ENCODE assay signal across 14 cellular contexts in genomic region chr4:151358266-151358665, GRCh38. TPM values are rescaled to one million over a fixed set of nuclear protein-coding genes. Genes with fewer than 3 reads are reported as not detected.
"Had no signal": no experiment of that assay in that cellular context is flagged by ENCODE, and none has a peak within 500 bp of the region (broad histone marks: within the 10 kb centered on the region; RNA-seq: fewer than 3 reads in every experiment).

No MANE protein-coding gene starts in this region.

- H3K36me3 Mint-ChIP-seq: activated naive CD8-positive, alpha-beta T cell treated with anti-CD3 and anti-CD28 coated beads, Interleukin-2, amount 10 ng/mL, durations not matched to agents 7 days and 5 days; neural progenitor cell; stimulated activated memory B cell treated with anti-CD40 and anti-IgM and Interleukin-4, amounts not matched to agents 10 μg/mL and 1 μg/mL and 100 μg/mL, for 72 hours had no signal

- H3K27ac Mint-ChIP-seq: activated CD4-positive, alpha-beta memory T cell treated with anti-CD3 and anti-CD28 coated beads, Interleukin-2, amount 10 ng/mL, durations not matched to agents 7 days and 5 days; activated naive CD8-positive, alpha-beta T cell treated with anti-CD3 and anti-CD28 coated beads, Interleukin-2, amount 10 ng/mL, durations not matched to agents 7 days and 5 days; activated T-cell treated with anti-CD3 and anti-CD28 coated beads, Interleukin-2, amount 50 U/mL, for 72 hours; neural progenitor cell; stimulated activated memory B cell treated with anti-CD40 and anti-IgM and Interleukin-4, amounts not matched to agents 10 μg/mL and 1 μg/mL and 100 μg/mL, for 72 hours had no signal

- H3K4me3 Mint-ChIP-seq: activated CD4-positive, alpha-beta memory T cell treated with anti-CD3 and anti-CD28 coated beads, Interleukin-2, amount 10 ng/mL, durations not matched to agents 7 days and 5 days; activated naive CD8-positive, alpha-beta T cell treated with anti-CD3 and anti-CD28 coated beads, Interleukin-2, amount 10 ng/mL, durations not matched to agents 7 days and 5 days; activated T-cell treated with anti-CD3 and anti-CD28 coated beads, Interleukin-2, amount 50 U/mL, for 72 hours; neural progenitor cell; stimulated activated memory B cell treated with anti-CD40 and anti-IgM and Interleukin-4, amounts not matched to agents 10 μg/mL and 1 μg/mL and 100 μg/mL, for 72 hours had no signal

- H3K4me1 Mint-ChIP-seq: activated CD4-positive, alpha-beta memory T cell treated with anti-CD3 and anti-CD28 coated beads, Interleukin-2, amount 10 ng/mL, durations not matched to agents 7 days and 5 days; neural progenitor cell; stimulated activated memory B cell treated with anti-CD40 and anti-IgM and Interleukin-4, amounts not matched to agents 10 μg/mL and 1 μg/mL and 100 μg/mL, for 72 hours had no signal

- H3K9me3 Mint-ChIP-seq: activated CD4-positive, alpha-beta memory T cell treated with anti-CD3 and anti-CD28 coated beads, Interleukin-2, amount 10 ng/mL, durations not matched to agents 7 days and 5 days; activated naive CD8-positive, alpha-beta T cell treated with anti-CD3 and anti-CD28 coated beads, Interleukin-2, amount 10 ng/mL, durations not matched to agents 7 days and 5 days; activated T-cell treated with anti-CD3 and anti-CD28 coated beads, Interleukin-2, amount 50 U/mL, for 72 hours; neural progenitor cell; stimulated activated memory B cell treated with anti-CD40 and anti-IgM and Interleukin-4, amounts not matched to agents 10 μg/mL and 1 μg/mL and 100 μg/mL, for 72 hours had no signal

- H3K4me3 ChIP-seq: cardiac muscle cell, heart left ventricle, neural progenitor cell, spleen had no signal

- FAIRE-seq: astrocyte had no signal

- DNase-seq: activated CD4-positive, alpha-beta memory T cell treated with anti-CD3 and anti-CD28 coated beads, Interleukin-2, amount 10 ng/mL, durations not matched to agents 7 days and 5 days; activated CD4-positive, CD25-positive, alpha-beta regulatory T cell treated with anti-CD3 and anti-CD28 coated beads, Interleukin-2, amount 50 U/mL, for 72 hours; activated gamma-delta T cell treated with Interleukin-2 at 50 U/mL for 16 hours; activated naive CD8-positive, alpha-beta T cell treated with anti-CD3 and anti-CD28 coated beads, Interleukin-2, amount 10 ng/mL, durations not matched to agents 7 days and 5 days; activated T-cell treated with anti-CD3 and anti-CD28 coated beads, Interleukin-2, amount 50 U/mL, for 72 hours; heart left ventricle; right cardiac atrium; spleen; stimulated activated CD4-positive, alpha-beta T cell treated with anti-CD3 and anti-CD28 coated beads, Interleukin-1b, Interleukin-23, amount 100 ng/mL, for 48 hours; trophoblast cell had no signal

RNA-seq across cellular contexts. Expression of gene SH3D19, which starts 32.9 kb away (rescaled TPM):
- total RNA-seq: activated CD4-positive, alpha-beta memory T cell treated with anti-CD3 and anti-CD28 coated beads, Interleukin-2, amount 10 ng/mL, durations not matched to agents 7 days and 5 days; activated naive CD8-positive, alpha-beta T cell treated with anti-CD3 and anti-CD28 coated beads, Interleukin-2, amount 10 ng/mL, durations not matched to agents 7 days and 5 days had no signal
